In genomic region chr11:65637794-65638317, GRCh38 we compare ENCODE assay signal across 8 cellular contexts. TPM values are rescaled to one million over a fixed set of nuclear protein-coding genes. Genes with fewer than 3 reads are reported as not detected.
DNase-seq lines count a peak whose midpoint lies in the region; ATAC-seq lines count a peak whose summit lies in the region.

SIPA1 (plus strand) TSS chr11:65638101; CDS start chr11:65640922, 2,821 bp downstream.

- H3K4me3 ChIP-seq in effector memory CD4-positive, alpha-beta T cell (ENCODE audit: insufficient read depth, low read depth, low read length, poor library complexity, severe bottlenecking) = peak within 1 kb of the TSS; percentile 83

- peak; percentile 53 for DNase-seq in NCI-H1436 (lab: John Stamatoyannopoulos, UW)
- no peak for DNase-seq in NCI-H1436 treated with DMSO at 0.1 percent for 48 hours (lab: John Stamatoyannopoulos, UW)
- DNase-seq in NCI-H748 treated with DMSO at 0.1 percent for 48 hours (lab: John Stamatoyannopoulos, UW) = peak; percentile 47
- DNase-seq in activated CD8-positive, alpha-beta memory T cell treated with anti-CD3 and anti-CD28 coated beads for 24 hours = peak; percentile 91
- peak; percentile 65 for DNase-seq in effector memory CD4-positive, alpha-beta T cell
- DNase-seq in lung microvascular endothelial cell (ENCODE audit: low read depth in 2 of 2) = peak; percentile 91 to 97
- peak; percentile 46 to 65 (median 54) for DNase-seq in stimulated activated CD4-positive, alpha-beta T cell treated with anti-CD3 and anti-CD28 coated beads, TNF-alpha, amount 100 ng/mL, for 4 hours (ENCODE audit: low read depth in 3 of 3)

- H3K4me1 ChIP-seq in effector memory CD4-positive, alpha-beta T cell (ENCODE audit: control insufficient read depth, insufficient read depth, low read length, poor library complexity, severe bottlenecking) = peaks cover 56% of the 10 kb centered on the region

- peak within 1 kb of the TSS; percentile 92 for H3K27ac ChIP-seq in effector memory CD4-positive, alpha-beta T cell (ENCODE audit: insufficient read depth, low read length, poor library complexity, severe bottlenecking)

- H3K36me3 ChIP-seq in effector memory CD4-positive, alpha-beta T cell (ENCODE audit: control insufficient read depth, insufficient read depth, low read length) = peaks cover 39% of the 10 kb centered on the region

- H3K27me3 ChIP-seq in effector memory CD4-positive, alpha-beta T cell (replicated peaks; ENCODE audit: control insufficient read depth, insufficient read depth, low read length, poor library complexity, severe bottlenecking) = no peaks in the 10 kb centered on the region

- H3K9me3 ChIP-seq in effector memory CD4-positive, alpha-beta T cell (ENCODE audit: control insufficient read depth, low read length) = no peaks in the 10 kb centered on the region

- peak; percentile 40 for ATAC-seq in HG02970 (IDR thresholded peaks at IDR 0.05; ENCODE audit: low FRiP score, unreplicated experiment)

RNA-seq across cellular contexts. Expression of gene SIPA1, which starts in this region (rescaled TPM):
- total RNA-seq in lung microvascular endothelial cell = 42.9 and 92.5 TPM in 2 replicates
